In genomic region chr1:22089134-22089571, GRCh38 we compare ENCODE assay signal across 1 cellular context.
TF ChIP-seq lines count a peak whose summit lies in the region.

No MANE protein-coding gene starts in this region.

TF ChIP-seq in GM23338, 12 proteins besides CTCF, POLR2A, EP300 and RAD21 (continued from another document):
- TF ChIP-seq ZNF114 (CRISPR knock-in tag; IDR thresholded peaks at IDR 0.05) (no peak), EZH2 (IDR thresholded peaks at IDR 0.05; ENCODE audit: low read depth, unreplicated experiment) (no peak), POLR2AphosphoS5 (IDR thresholded peaks at IDR 0.05; ENCODE audit: low read depth) (no peak), STAT1 (IDR thresholded peaks at IDR 0.05; ENCODE audit: unreplicated experiment) (no peak), ZNF462 (CRISPR knock-in tag; IDR thresholded peaks at IDR 0.05) (no peak), JUNB (IDR thresholded peaks at IDR 0.05; ENCODE audit: unreplicated experiment) (no peak)
